18 cellular contexts compared by ENCODE assay signal in genomic region chr1:156144747-156145146, GRCh38. TPM values are rescaled to one million over a fixed set of nuclear protein-coding genes. Genes with fewer than 3 reads are reported as not detected.
A peak's percentile ranks its signal among the peaks of the same experiment; 100 is the strongest.
DNase-seq lines count a peak whose midpoint lies in the region; ATAC-seq and TF ChIP-seq lines count a peak whose summit lies in the region.
"Had no signal": no experiment of that assay in that cellular context is flagged by ENCODE, and none has a peak within 500 bp of the region (broad histone marks: within the 10 kb centered on the region; RNA-seq: fewer than 3 reads in every experiment).

No MANE protein-coding gene starts in this region.

- no peaks in the 10 kb centered on the region for H3K9me3 ChIP-seq in PC-3 (ENCODE audit: low read length)

- no peak overlapping the region for H3K9ac ChIP-seq in PC-3 (ENCODE audit: low read length)

- H3K9me2 ChIP-seq in PC-3 (replicated peaks; ENCODE audit: low read length) = no peaks in the 10 kb centered on the region

- H3K4me2 ChIP-seq in PC-3 (ENCODE audit: low read length) = no peak overlapping the region
- H3K4me2 ChIP-seq: PC-9 had no signal

- TF ChIP-seq CTCF in PC-3 (conservative IDR thresholded peaks at IDR 0.05; ENCODE audit: low read depth, low read length) = no peak
- TF ChIP-seq CTCF in type B pancreatic cell (conservative IDR thresholded peaks at IDR 0.05) = no peak

- H2AFZ ChIP-seq in PC-3 (ENCODE audit: low read length) = no peak overlapping the region
- H2AFZ ChIP-seq: PC-9 had no signal

- ATAC-seq in activated T-cell treated with anti-CD3 and anti-CD28 coated beads, Interleukin-2, amount 50 U/mL, for 72 hours (replicated peaks in 1 of 2) = no peak
- ATAC-seq in activated T-cell treated with anti-CD3 and anti-CD28 coated beads, Interleukin-2, amount 50 U/mL, for 4 hours = no peak
- ATAC-seq in PC-3 = no peak
- ATAC-seq in GM19463 (IDR thresholded peaks at IDR 0.05; ENCODE audit: unreplicated experiment) = no peak

- CTCF ChIA-PET in PC-3 (lab: Charles Lee) = interaction anchor here (1.1 kb wide), 2 partner anchors 80 to 175 kb away, joined by 5 to 10 read pairs; no protein-coding TSS in a partner anchor
- CTCF ChIA-PET in activated naive CD4-positive, alpha-beta T cell treated with anti-CD3 and anti-CD28 coated beads, Interleukin-2, amount 10 ng/mL, durations not matched to agents 7 days and 5 days (lab: Charles Lee) = interaction anchor here (3.5 to 18.2 kb wide), 3 partner anchors 15 to 173 kb away, joined by 14 to 315 read pairs (median 73); no protein-coding TSS in a partner anchor

- no peak overlapping the region for H3K4me3 Mint-ChIP-seq in activated T-cell treated with anti-CD3 and anti-CD28 coated beads, Interleukin-2, amount 50 U/mL, for 72 hours
- no peak overlapping the region for H3K4me3 Mint-ChIP-seq in activated T-cell treated with anti-CD3 and anti-CD28 coated beads, Interleukin-2, amount 50 U/mL, for 4 hours
- H3K4me3 Mint-ChIP-seq in type B pancreatic cell = no peak overlapping the region
- H3K4me3 Mint-ChIP-seq in activated naive CD4-positive, alpha-beta T cell treated with anti-CD3 and anti-CD28 coated beads, Interleukin-2, amount 10 ng/mL, durations not matched to agents 7 days and 5 days = no peak overlapping the region
- H3K4me3 Mint-ChIP-seq: IgD-negative memory B cell had no signal

- H3K27me3 ChIP-seq in PC-3 (ENCODE audit: low read length) = no peaks in the 10 kb centered on the region

- H3K27me3 Mint-ChIP-seq in activated T-cell treated with anti-CD3 and anti-CD28 coated beads, Interleukin-2, amount 50 U/mL, for 72 hours (ENCODE audit: low read depth) = no peaks in the 10 kb centered on the region
- H3K27me3 Mint-ChIP-seq in activated T-cell treated with anti-CD3 and anti-CD28 coated beads, Interleukin-2, amount 50 U/mL, for 4 hours (ENCODE audit: low read depth) = no peaks in the 10 kb centered on the region
- peaks cover 12% of the 10 kb centered on the region for H3K27me3 Mint-ChIP-seq in type B pancreatic cell
- H3K27me3 Mint-ChIP-seq in activated naive CD4-positive, alpha-beta T cell treated with anti-CD3 and anti-CD28 coated beads, Interleukin-2, amount 10 ng/mL, durations not matched to agents 7 days and 5 days = peaks cover 2% of the 10 kb centered on the region

- H3K27ac Mint-ChIP-seq in activated T-cell treated with anti-CD3 and anti-CD28 coated beads, Interleukin-2, amount 50 U/mL, for 72 hours = peak overlapping the region; percentile 22
- H3K27ac Mint-ChIP-seq in type B pancreatic cell = peak overlapping the region; percentile 31
- H3K27ac Mint-ChIP-seq in activated naive CD4-positive, alpha-beta T cell treated with anti-CD3 and anti-CD28 coated beads, Interleukin-2, amount 10 ng/mL, durations not matched to agents 7 days and 5 days = no peak overlapping the region
- H3K27ac Mint-ChIP-seq: IgD-negative memory B cell had no signal

- DNase-seq in activated T-cell treated with anti-CD3 and anti-CD28 coated beads, Interleukin-2, amount 50 U/mL, for 72 hours = no peak
- DNase-seq in activated T-cell treated with anti-CD3 and anti-CD28 coated beads, Interleukin-2, amount 50 U/mL, for 4 hours = no peak
- DNase-seq in PC-3 (peak; percentile 1), fibroblast of gingiva (ENCODE audit: low read depth) (peak; percentile 40), type B pancreatic cell (ENCODE audit: extremely low spot score, unreplicated experiment) (no peak), glomerular visceral epithelial cell (ENCODE audit: extremely low spot score) (no peak)
- no peak for DNase-seq in activated naive CD4-positive, alpha-beta T cell treated with anti-CD3 and anti-CD28 coated beads, Interleukin-2, amount 10 ng/mL, durations not matched to agents 7 days and 5 days
- DNase-seq: NCI-H1417, NCI-H1694 treated with DMSO at 0.1 percent for 48 hours, NCI-H446, NCI-H526, PC-9, RPMI8226, SHP77 treated with DMSO at 0.1 percent for 48 hours had no signal

- no peaks in the 10 kb centered on the region for H3K79me2 ChIP-seq in PC-3 (ENCODE audit: low read length)

- H3K9me3 Mint-ChIP-seq in activated T-cell treated with anti-CD3 and anti-CD28 coated beads, Interleukin-2, amount 50 U/mL, for 72 hours = no peaks in the 10 kb centered on the region
- no peaks in the 10 kb centered on the region for H3K9me3 Mint-ChIP-seq in activated T-cell treated with anti-CD3 and anti-CD28 coated beads, Interleukin-2, amount 50 U/mL, for 4 hours
- H3K9me3 Mint-ChIP-seq in type B pancreatic cell = no peaks in the 10 kb centered on the region
- H3K9me3 Mint-ChIP-seq in activated naive CD4-positive, alpha-beta T cell treated with anti-CD3 and anti-CD28 coated beads, Interleukin-2, amount 10 ng/mL, durations not matched to agents 7 days and 5 days = no peaks in the 10 kb centered on the region
- H3K9me3 Mint-ChIP-seq: IgD-negative memory B cell had no signal

- BruUV-seq in PC-3 (replicated peaks; lab: Mats Ljungman, UMichigan) = no TSS peak

- H4K20me1 ChIP-seq in PC-3 (ENCODE audit: low read length) = no peaks in the 10 kb centered on the region

- peaks cover 8% of the 10 kb centered on the region; the same call in 1 of the 2 replicates for H3K36me3 ChIP-seq in PC-3 (ENCODE audit: low read depth, low read length)

- POLR2A ChIA-PET in PC-3 (lab: Charles Lee; ENCODE audit: unreplicated experiment) = interaction anchor here (0.6 kb wide), 1 partner anchor 49 kb away, joined by 5 read pairs; no protein-coding TSS in a partner anchor

- no peak overlapping the region for H3K27ac ChIP-seq in PC-3 (ENCODE audit: low read length)
- H3K27ac ChIP-seq: C4-2B, PC-9, SK-N-MC had no signal

- intact Hi-C loops in PC-3 (cut with micrococcal nuclease) = loop anchor here (10.0 kb wide), 1 partner anchor 170 kb away; no protein-coding TSS in a partner anchor

- H3F3A ChIP-seq in PC-3 (ENCODE audit: low read length, unreplicated experiment) = peaks cover 14% of the 10 kb centered on the region

- H3K4me1 ChIP-seq in PC-3 (ENCODE audit: insufficient read depth, low read length) = peaks cover 15% of the 10 kb centered on the region

- H3K36me3 Mint-ChIP-seq in activated T-cell treated with anti-CD3 and anti-CD28 coated beads, Interleukin-2, amount 50 U/mL, for 72 hours (ENCODE audit: insufficient read depth in 2 of 2) = no peaks in the 10 kb centered on the region
- peaks cover 2% of the 10 kb centered on the region for H3K36me3 Mint-ChIP-seq in activated T-cell treated with anti-CD3 and anti-CD28 coated beads, Interleukin-2, amount 50 U/mL, for 4 hours (ENCODE audit: insufficient read depth)
- H3K36me3 Mint-ChIP-seq in type B pancreatic cell = no peaks in the 10 kb centered on the region
- H3K36me3 Mint-ChIP-seq in activated naive CD4-positive, alpha-beta T cell treated with anti-CD3 and anti-CD28 coated beads, Interleukin-2, amount 10 ng/mL, durations not matched to agents 7 days and 5 days = no peaks in the 10 kb centered on the region
- H3K36me3 Mint-ChIP-seq: IgD-negative memory B cell had no signal

- H3K4me1 Mint-ChIP-seq in activated T-cell treated with anti-CD3 and anti-CD28 coated beads, Interleukin-2, amount 50 U/mL, for 72 hours (ENCODE audit: low read depth) = peaks cover 54% of the 10 kb centered on the region
- H3K4me1 Mint-ChIP-seq in activated T-cell treated with anti-CD3 and anti-CD28 coated beads, Interleukin-2, amount 50 U/mL, for 4 hours (ENCODE audit: low read depth) = peaks cover 27% of the 10 kb centered on the region
- peaks cover 32% of the 10 kb centered on the region for H3K4me1 Mint-ChIP-seq in type B pancreatic cell (ENCODE audit: unreplicated experiment)
- peaks cover 29% of the 10 kb centered on the region for H3K4me1 Mint-ChIP-seq in activated naive CD4-positive, alpha-beta T cell treated with anti-CD3 and anti-CD28 coated beads, Interleukin-2, amount 10 ng/mL, durations not matched to agents 7 days and 5 days

- H3K4me3 ChIP-seq in PC-3 (ENCODE audit: low read length) = no peak overlapping the region
- H3K4me3 ChIP-seq: PC-9, SK-N-MC had no signal

RNA-seq across cellular contexts. Expression of gene SEMA4A, which starts 8.6 kb away (rescaled TPM):
- total RNA-seq in activated T-cell treated with anti-CD3 and anti-CD28 coated beads, Interleukin-2, amount 50 U/mL, for 72 hours = 10 to 100 TPM; 63.7 to 80.3 TPM
- total RNA-seq in activated T-cell treated with anti-CD3 and anti-CD28 coated beads, Interleukin-2, amount 50 U/mL, for 4 hours = 10 to 100 TPM; 31.7 to 51.5 (median 37.1) TPM
- 5.8 and 13.1 TPM in 2 replicates for total RNA-seq in PC-3 (2014; rRNA removed)
- 7.1 and 12.9 TPM in 2 replicates for total RNA-seq in type B pancreatic cell (ENCODE audit: low replicate concordance)

RNA-seq across cellular contexts. Expression of gene LMNA, which starts 30.2 kb away (rescaled TPM):
- 100 to 1,000 TPM; 125 to 159 TPM for total RNA-seq in activated T-cell treated with anti-CD3 and anti-CD28 coated beads, Interleukin-2, amount 50 U/mL, for 72 hours
- total RNA-seq in activated T-cell treated with anti-CD3 and anti-CD28 coated beads, Interleukin-2, amount 50 U/mL, for 4 hours = 100 to 1,000 TPM; 113 to 162 (median 124) TPM
- total RNA-seq in PC-3 (2014; rRNA removed) = 864 and 1,095 TPM in 2 replicates
- total RNA-seq in type B pancreatic cell (ENCODE audit: low replicate concordance) = 141 and 400 TPM in 2 replicates

RNA-seq across cellular contexts. Expression of gene SLC25A44, which starts 49.2 kb away (rescaled TPM):
- total RNA-seq in activated T-cell treated with anti-CD3 and anti-CD28 coated beads, Interleukin-2, amount 50 U/mL, for 72 hours = 10 to 100 TPM; 52.3 to 71.0 TPM
- 10 to 100 TPM; 61.3 to 79.7 (median 73.0) TPM for total RNA-seq in activated T-cell treated with anti-CD3 and anti-CD28 coated beads, Interleukin-2, amount 50 U/mL, for 4 hours
- total RNA-seq in PC-3 (2014; rRNA removed) = 28.1 and 33.1 TPM in 2 replicates
- 18.6 and 21.8 TPM in 2 replicates for total RNA-seq in type B pancreatic cell (ENCODE audit: low replicate concordance)

Comparison
In these comparisons a context has a peak if more than half of its experiments do, and no peak if none do; other contexts are left out.
1. DNase-seq: peak in PC-3 (single experiment) and fibroblast of gingiva (single experiment); none in activated T-cell treated with anti-CD3 and anti-CD28 coated beads, Interleukin-2, amount 50 U/mL, for 72 hours (0 of 2), activated T-cell treated with anti-CD3 and anti-CD28 coated beads, Interleukin-2, amount 50 U/mL, for 4 hours (single experiment), type B pancreatic cell (single experiment), glomerular visceral epithelial cell (single experiment) and activated naive CD4-positive, alpha-beta T cell treated with anti-CD3 and anti-CD28 coated beads, Interleukin-2, amount 10 ng/mL, durations not matched to agents 7 days and 5 days (single experiment).